11 cellular contexts compared by ENCODE assay signal in genomic region chrX:114959729-114960128, GRCh38. TPM values are rescaled to one million over a fixed set of nuclear protein-coding genes. Genes with fewer than 3 reads are reported as not detected.
DNase-seq lines count a peak whose midpoint lies in the region; ATAC-seq and TF ChIP-seq lines count a peak whose summit lies in the region.
"Had no signal": no experiment of that assay in that cellular context is flagged by ENCODE, and none has a peak within 500 bp of the region (broad histone marks: within the 10 kb centered on the region; RNA-seq: fewer than 3 reads in every experiment).

No MANE protein-coding gene starts in this region.

- H3K4me3 ChIP-seq in left ventricle myocardium inferior = no peak overlapping the region
- no peak overlapping the region for H3K4me3 ChIP-seq in transverse colon

- in situ Hi-C loops in transverse colon (cut with MboI; ENCODE audit: low pct_ligation_motif_present in 1 of 4, low pct_unique_long_range_greater_than_20kb in 1 of 4, low sequenced_read_pairs in 3 of 4) = loop anchor here in 1 of 4 donors (25.0 kb wide), 1 partner anchor 347 kb away; no protein-coding TSS in a partner anchor

- no peak overlapping the region for H3K27ac ChIP-seq in left ventricle myocardium inferior (replicated peaks)
- no peak overlapping the region for H3K27ac ChIP-seq in transverse colon

- H3K36me3 ChIP-seq in left ventricle myocardium inferior (no peaks in the 10 kb centered on the region), transverse colon (no peaks in the 10 kb centered on the region)

- H3K9me3 ChIP-seq in left ventricle myocardium inferior (replicated peaks) (no peaks in the 10 kb centered on the region), transverse colon (no peaks in the 10 kb centered on the region)

- no peaks in the 10 kb centered on the region for H3K27me3 ChIP-seq in left ventricle myocardium inferior (ENCODE audit: low read depth)
- no peaks in the 10 kb centered on the region for H3K27me3 ChIP-seq in transverse colon

- no peak for TF ChIP-seq EP300 in transverse colon (IDR thresholded peaks at IDR 0.05; ENCODE audit: low read depth)

- intact Hi-C loops in left ventricle myocardium inferior (cut with micrococcal nuclease) = loop anchor here (10.0 kb wide), 1 partner anchor 335 kb away; no protein-coding TSS in a partner anchor
- intact Hi-C loops in Right ventricle myocardium inferior (cut with DNase I) = loop anchor here (5.0 to 10.0 kb wide), 2 partner anchors 185 to 332 kb away; no protein-coding TSS in a partner anchor
- intact Hi-C loops in transverse colon (cut with DNase I; ENCODE audit: low total_unique reads) = no loop called here

- H3K4me1 ChIP-seq in left ventricle myocardium inferior (no peaks in the 10 kb centered on the region), transverse colon (no peaks in the 10 kb centered on the region)

- no peak for TF ChIP-seq POLR2A in transverse colon (IDR thresholded peaks at IDR 0.05)

- no peak for DNase-seq in left ventricle myocardium inferior
- no peak for DNase-seq in Right ventricle myocardium inferior (ENCODE audit: missing footprints)
- peak; percentile 55 for DNase-seq in RKO (ENCODE audit: low spot score)
- peak; percentile 46 for DNase-seq in fibroblast of peridontal ligament (ENCODE audit: extremely low read depth)
- no peak for DNase-seq in transverse colon
- DNase-seq in germinal center (ENCODE audit: low spot score) = no peak
- DNase-seq: activated B cell treated with CpG ODN at 0.5 μM for 24 hours; effector CD4-positive, alpha-beta T cell; nucleus accumbens had no signal

- TF ChIP-seq CTCF in left ventricle myocardium inferior (IDR thresholded peaks at IDR 0.05; ENCODE audit: borderline replicate concordance) = peak; percentile 61
- peak in 3 of 5 experiments; percentile 12 to 33 (median 16) for TF ChIP-seq CTCF in transverse colon (IDR thresholded peaks at IDR 0.05)

- no peak for ATAC-seq in Right ventricle myocardium inferior
- no peak for ATAC-seq in HG03139 (IDR thresholded peaks at IDR 0.05; ENCODE audit: unreplicated experiment)
- no peak for ATAC-seq in GM19467 (IDR thresholded peaks at IDR 0.05; ENCODE audit: unreplicated experiment)

RNA-seq across cellular contexts. Expression of gene IL13RA2, which starts 57.7 kb away (rescaled TPM):
- total RNA-seq in left ventricle myocardium inferior = not detected
- not detected for total RNA-seq in Right ventricle myocardium inferior
- not detected for total RNA-seq in transverse colon
- total RNA-seq: activated B cell treated with CpG ODN at 0.5 μM for 24 hours had no signal

Comparison
In these comparisons a context has a peak if more than half of its experiments do, and no peak if none do; other contexts are left out.
1. DNase-seq: peak in RKO (single experiment) and fibroblast of peridontal ligament (single experiment); none in left ventricle myocardium inferior (single experiment), Right ventricle myocardium inferior (single experiment), transverse colon (single experiment) and germinal center (single experiment).